In genomic region chr16:30445149-30445407, GRCh38 we compare ENCODE assay signal across 1 cellular context.
TF ChIP-seq lines count a peak whose summit lies in the region.

No MANE protein-coding gene starts in this region.

TF ChIP-seq in H1, 55 proteins besides CTCF, POLR2A, EP300 and RAD21:
- TF ChIP-seq SIN3A (conservative IDR thresholded peaks at IDR 0.05 in 1 of 2, IDR thresholded peaks at IDR 0.05 in 1 of 2; ENCODE audit: low read depth in 1 of 2, low read length in 2 of 2) (no peak), SP2 (IDR thresholded peaks at IDR 0.05; ENCODE audit: low read length) (no peak), PHF8 (conservative IDR thresholded peaks at IDR 0.05; ENCODE audit: low read depth, low read length) (no peak), CHD1 (IDR thresholded peaks at IDR 0.05; ENCODE audit: low read depth, low read length) (no peak), CBX5 (IDR thresholded peaks at IDR 0.05; ENCODE audit: low read depth, low read length) (no peak), POU5F1 (IDR thresholded peaks at IDR 0.05; ENCODE audit: low read depth, low read length) (no peak)
